9 cellular contexts compared by ENCODE assay signal in genomic region chr11:65718531-65718930, GRCh38. TPM values are rescaled to one million over a fixed set of nuclear protein-coding genes. Genes with fewer than 3 reads are reported as not detected.
DNase-seq lines count a peak whose midpoint lies in the region; ATAC-seq and TF ChIP-seq lines count a peak whose summit lies in the region.
"Had no signal": no experiment of that assay in that cellular context is flagged by ENCODE, and none has a peak within 500 bp of the region (broad histone marks: within the 10 kb centered on the region; RNA-seq: fewer than 3 reads in every experiment).

No MANE protein-coding gene starts in this region.

- H3K4me3 ChIP-seq in IMR-90 (ENCODE audit: insufficient read depth, low read depth, low read length), result no peak overlapping the region

- H3K23ac ChIP-seq in IMR-90 (ENCODE audit: low read depth, low read length), result no peak overlapping the region

- no peaks in the 10 kb centered on the region for H3K9me3 Mint-ChIP-seq in CD4-positive, alpha-beta T cell
- H3K9me3 Mint-ChIP-seq in activated naive CD8-positive, alpha-beta T cell treated with anti-CD3 and anti-CD28 coated beads, Interleukin-2, amount 50 U/mL, for 24 hours, result no peaks in the 10 kb centered on the region
- H3K9me3 Mint-ChIP-seq in natural killer cell, result no peaks in the 10 kb centered on the region

- peaks cover 49% of the 10 kb centered on the region for H3K36me3 ChIP-seq in IMR-90 (ENCODE audit: control insufficient read depth, insufficient read depth, low read length)

- peak overlapping the region; percentile 94 for H3K4me3 Mint-ChIP-seq in CD4-positive, alpha-beta T cell
- H3K4me3 Mint-ChIP-seq in activated naive CD8-positive, alpha-beta T cell treated with anti-CD3 and anti-CD28 coated beads, Interleukin-2, amount 50 U/mL, for 24 hours, result peak overlapping the region; percentile 97
- H3K4me3 Mint-ChIP-seq in natural killer cell, result peak overlapping the region; percentile 68

- H3K4me2 ChIP-seq in IMR-90 (ENCODE audit: low read depth, low read length), result no peak overlapping the region; the same call in 1 of the 2 replicates

- H2BK120ac ChIP-seq in IMR-90 (ENCODE audit: low read depth, low read length), result no peak overlapping the region

- H3K9me1 ChIP-seq in IMR-90 (ENCODE audit: insufficient read depth, low read length), result peaks cover 5% of the 10 kb centered on the region; the same call in 1 of the 2 replicates

- H3K56ac ChIP-seq in IMR-90 (ENCODE audit: extremely low read depth, insufficient read depth, low read length), result no peak overlapping the region

- POLR2A ChIA-PET in CD4-positive, alpha-beta T cell (lab: Charles Lee), result no interaction called here
- POLR2A ChIA-PET in IMR-90 (lab: Charles Lee; ENCODE audit: unreplicated experiment), result no interaction called here

- no peaks in the 10 kb centered on the region for H3K27me3 Mint-ChIP-seq in CD4-positive, alpha-beta T cell
- no peaks in the 10 kb centered on the region for H3K27me3 Mint-ChIP-seq in activated naive CD8-positive, alpha-beta T cell treated with anti-CD3 and anti-CD28 coated beads, Interleukin-2, amount 50 U/mL, for 24 hours
- H3K27me3 Mint-ChIP-seq in natural killer cell (ENCODE audit: low read depth in 2 of 2), result no peaks in the 10 kb centered on the region

- dilution Hi-C loops in IMR-90 (cut with HindIII; ENCODE audit: low sequenced_read_pairs, unreplicated experiment), result no loop called here

- no peak overlapping the region for H3K4ac ChIP-seq in IMR-90 (ENCODE audit: low read depth, low read length)

- H4K91ac ChIP-seq in IMR-90 (ENCODE audit: insufficient read depth, low read depth, low read length), result no peak overlapping the region

- no TSS peak for BruUV-seq in IMR-90 (replicated peaks; lab: Mats Ljungman, UMichigan)

- no peaks in the 10 kb centered on the region for H3K27me3 ChIP-seq in CD4-positive, alpha-beta T cell (ENCODE audit: control insufficient read depth, insufficient read depth, low read length)
- H3K27me3 ChIP-seq in IMR-90 (ENCODE audit: control insufficient read depth, insufficient read depth, low read length), result no peaks in the 10 kb centered on the region
- H3K27me3 ChIP-seq: SJCRH30 had no signal

- no peak overlapping the region for H3K18ac ChIP-seq in IMR-90 (ENCODE audit: low read depth, low read length)

- H3K4me1 Mint-ChIP-seq in CD4-positive, alpha-beta T cell (ENCODE audit: low read depth), result peaks cover 36% of the 10 kb centered on the region
- H3K4me1 Mint-ChIP-seq in activated naive CD8-positive, alpha-beta T cell treated with anti-CD3 and anti-CD28 coated beads, Interleukin-2, amount 50 U/mL, for 24 hours, result peaks cover 31% of the 10 kb centered on the region
- H3K4me1 Mint-ChIP-seq in natural killer cell, result peaks cover 6 to 30% of the 10 kb centered on the region in 2 donors

- no peak overlapping the region for H2BK20ac ChIP-seq in IMR-90 (ENCODE audit: low read depth, low read length)

- no peak overlapping the region for H2AFZ ChIP-seq in IMR-90 (replicated peaks; ENCODE audit: low read length, poor library complexity)

- H3K27ac ChIP-seq in CD4-positive, alpha-beta T cell (ENCODE audit: low read depth, low read length), result no peak overlapping the region
- H3K27ac ChIP-seq in IMR-90 (ENCODE audit: insufficient read depth, low read length), result no peak overlapping the region
- H3K27ac ChIP-seq: SJCRH30 had no signal

- no peak overlapping the region for H4K5ac ChIP-seq in IMR-90 (ENCODE audit: low read depth, low read length)

- peaks cover 69% of the 10 kb centered on the region for H3K36me3 Mint-ChIP-seq in CD4-positive, alpha-beta T cell (ENCODE audit: low read depth)
- H3K36me3 Mint-ChIP-seq in activated naive CD8-positive, alpha-beta T cell treated with anti-CD3 and anti-CD28 coated beads, Interleukin-2, amount 50 U/mL, for 24 hours (ENCODE audit: low read depth), result peaks cover 54% of the 10 kb centered on the region
- no peaks in the 10 kb centered on the region for H3K36me3 Mint-ChIP-seq in natural killer cell

- no peak overlapping the region for H4K8ac ChIP-seq in IMR-90 (ENCODE audit: low read depth in 2 of 2, low read length in 2 of 2)

- H3K14ac ChIP-seq in IMR-90 (replicated peaks; ENCODE audit: low read depth, low read length), result no peak overlapping the region

- intact Hi-C loops in CD4-positive, alpha-beta T cell (cut with DNase I, micrococcal nuclease), result loop anchor here (10.0 kb wide), 3 partner anchors 166 to 546 kb away; partner anchors contain the start of genes FIBP (in 1 of the 2), GAL3ST3 (in 1 of the 2) and RAB1B (in 1 of the 2)
- intact Hi-C loops in IMR-90 (cut with micrococcal nuclease) (no loop called here), natural killer cell (cut with micrococcal nuclease) (no loop called here)

- in situ Hi-C loops in IMR-90 (cut with MboI; ENCODE audit: low sequenced_read_pairs), result loop anchor here (10.0 kb wide), 1 partner anchor 266 kb away; no protein-coding TSS in a partner anchor

- H2AK5ac ChIP-seq in IMR-90 (ENCODE audit: low read depth, low read length), result no peak overlapping the region

- no peak for TF ChIP-seq POLR2A in IMR-90 (IDR thresholded peaks at IDR 0.05; ENCODE audit: low read depth, low read length)

- no peak overlapping the region for H2BK15ac ChIP-seq in IMR-90 (ENCODE audit: low read depth, low read length)

- no peak for DNase-seq in CD4-positive, alpha-beta T cell
- DNase-seq in IMR-90 (no peak), natural killer cell (no peak), NCI-H2196 (lab: John Stamatoyannopoulos, UW; ENCODE audit: unreplicated experiment) (no peak), NCI-H82 treated with DMSO at 0.1 percent for 48 hours (lab: John Stamatoyannopoulos, UW; ENCODE audit: unreplicated experiment) (no peak), OCI-M2 (lab: John Stamatoyannopoulos, UW; ENCODE audit: unreplicated experiment) (no peak)
- no peak for DNase-seq in activated naive CD8-positive, alpha-beta T cell treated with anti-CD3 and anti-CD28 coated beads, Interleukin-2, amount 50 U/mL, for 24 hours
- DNase-seq: SJCRH30 had no signal

- no peak for ATAC-seq in CD4-positive, alpha-beta T cell (ENCODE audit: poor library complexity)
- ATAC-seq in IMR-90 (ENCODE audit: low read depth) (no peak), natural killer cell (no peak), HG02763 (IDR thresholded peaks at IDR 0.05; ENCODE audit: unreplicated experiment) (no peak)
- no peak for ATAC-seq in activated naive CD8-positive, alpha-beta T cell treated with anti-CD3 and anti-CD28 coated beads, Interleukin-2, amount 50 U/mL, for 24 hours

- H4K20me1 ChIP-seq in IMR-90 (ENCODE audit: insufficient read depth, low read length), result peaks cover 26% of the 10 kb centered on the region

- WGBS in IMR-90 (ENCODE audit: extremely low coverage in 2 of 2, insufficient read length in 1 of 2), 2 experiments, result no CpG with 5 or more reads among the region's 4 CpGs

- TF ChIP-seq RAD21 in IMR-90 (IDR thresholded peaks at IDR 0.05; ENCODE audit: low read length), result no peak

- H2BK5ac ChIP-seq in IMR-90 (ENCODE audit: low read depth, low read length, poor library complexity, severe bottlenecking), result no peak overlapping the region

- 0 out of 2 replicates have a peak overlapping the region, but pooled peaks have one; percentile 32 for H3K9ac ChIP-seq in IMR-90 (ENCODE audit: low read depth, low read length)

- CTCF ChIA-PET in CD4-positive, alpha-beta T cell (lab: Charles Lee), result no interaction called here
- CTCF ChIA-PET in IMR-90 (lab: Yijun Ruan, JAX), result no interaction called here

- peaks cover 6% of the 10 kb centered on the region; the same call in 1 of the 2 replicates for H3K4me1 ChIP-seq in IMR-90 (ENCODE audit: control insufficient read depth, insufficient read depth, low read length)

- no peak overlapping the region for H2AK9ac ChIP-seq in IMR-90 (replicated peaks; ENCODE audit: low read depth, low read length, poor library complexity)

- H3K9me3 ChIP-seq in CD4-positive, alpha-beta T cell (ENCODE audit: control insufficient read depth, low read length), result no peaks in the 10 kb centered on the region
- H3K9me3 ChIP-seq in IMR-90 (ENCODE audit: control insufficient read depth, insufficient read depth, low read length), result no peaks in the 10 kb centered on the region
- H3K9me3 ChIP-seq: SJCRH30 had no signal

- H3K27ac Mint-ChIP-seq in CD4-positive, alpha-beta T cell, result peak overlapping the region; percentile 82
- peak overlapping the region; percentile 96 for H3K27ac Mint-ChIP-seq in activated naive CD8-positive, alpha-beta T cell treated with anti-CD3 and anti-CD28 coated beads, Interleukin-2, amount 50 U/mL, for 24 hours
- peak overlapping the region; percentile 24 to 57 for H3K27ac Mint-ChIP-seq in natural killer cell

- no peak for TF ChIP-seq CTCF in CD4-positive, alpha-beta T cell (IDR thresholded peaks at IDR 0.05)
- TF ChIP-seq CTCF in IMR-90 (conservative IDR thresholded peaks at IDR 0.05; ENCODE audit: low read depth, low read length) (no peak), natural killer cell (IDR thresholded peaks at IDR 0.05) (no peak)

- H3K79me1 ChIP-seq in IMR-90 (ENCODE audit: low read depth in 1 of 2, low read length in 2 of 2), result peaks cover 22 to 59% of the 10 kb centered on the region in 2 experiments; a peak in 3 of 4 replicates

TF ChIP-seq in IMR-90, 13 proteins besides CTCF, POLR2A, EP300 and RAD21 (continues in another document):
- TF ChIP-seq RFX5 (IDR thresholded peaks at IDR 0.05; ENCODE audit: low read depth, low read length) (no peak), CHD1 (IDR thresholded peaks at IDR 0.05; ENCODE audit: low read depth, low read length) (no peak)

RNA-seq across cellular contexts. Expression of gene RNASEH2C, which starts 2.1 kb away (rescaled TPM):
- total RNA-seq in CD4-positive, alpha-beta T cell, result 10 to 100 TPM; 25.3 to 25.9 TPM
- total RNA-seq in IMR-90 (2012; rRNA removed) (40.0 and 69.4 TPM in 2 replicates), natural killer cell (10 to 100 TPM; 34.6 to 45.6 (median 38.5) TPM)
- 34.8 and 46.3 TPM in 2 replicates for polyA plus RNA-seq in IMR-90 (2012; rRNA removed)
- 61.0 and 90.4 TPM in 2 replicates for polyA plus RNA-seq in IMR-90 (2012; cell fraction: cytosol; rRNA removed)
- polyA plus RNA-seq in IMR-90 (2012; cell fraction: nucleus; rRNA removed; ENCODE audit: low replicate concordance), result 60.1 and 110 TPM in 2 replicates

RNA-seq across cellular contexts. Expression of gene KAT5, which starts 6.5 kb away (rescaled TPM):
- total RNA-seq in CD4-positive, alpha-beta T cell, result 10 to 100 TPM; 90.9 to 99.6 TPM
- total RNA-seq in IMR-90 (2012; rRNA removed), result 28.6 and 33.3 TPM in 2 replicates
- 34.2 and 41.1 TPM in 2 replicates for polyA plus RNA-seq in IMR-90 (2012; rRNA removed)
- 36.9 and 44.9 TPM in 2 replicates for polyA plus RNA-seq in IMR-90 (2012; cell fraction: cytosol; rRNA removed)
- 76.9 and 108 TPM in 2 replicates for polyA plus RNA-seq in IMR-90 (2012; cell fraction: nucleus; rRNA removed; ENCODE audit: low replicate concordance)
- 100 to 1,000 TPM; 140 to 155 (median 146) TPM for total RNA-seq in natural killer cell

RNA-seq across cellular contexts. Expression of gene RELA, which starts 55.8 kb away (rescaled TPM):
- 100 to 1,000 TPM; 379 to 382 TPM for total RNA-seq in CD4-positive, alpha-beta T cell
- 8.6 and 8.9 TPM in 2 replicates for total RNA-seq in IMR-90 (2012; rRNA removed)
- 51.0 and 53.0 TPM in 2 replicates for polyA plus RNA-seq in IMR-90 (2012; rRNA removed)
- polyA plus RNA-seq in IMR-90 (2012; cell fraction: cytosol; rRNA removed), result 43.5 and 58.1 TPM in 2 replicates
- polyA plus RNA-seq in IMR-90 (2012; cell fraction: nucleus; rRNA removed; ENCODE audit: low replicate concordance), result 107 and 159 TPM in 2 replicates
- total RNA-seq in natural killer cell, result 100 to 1,000 TPM; 319 to 380 (median 338) TPM

Comparison
In these comparisons a context has a peak if more than half of its experiments do, and no peak if none do; other contexts are left out.
1. H3K27ac Mint-ChIP-seq: peak in every context shown above with its lines; median percentile 96 in activated naive CD8-positive, alpha-beta T cell treated with anti-CD3 and anti-CD28 coated beads, Interleukin-2, amount 50 U/mL, for 24 hours; 82 in CD4-positive, alpha-beta T cell; 40 in natural killer cell.
2. RNA of gene RELA, which starts 55.8 kb away (total RNA-seq): 379 to 382 TPM in CD4-positive, alpha-beta T cell and 319 to 380 TPM in natural killer cell; 8.6 to 8.9 TPM in IMR-90; every median in the first group is over 10 times any median in the second.
3. intact Hi-C loops: an anchor here in CD4-positive, alpha-beta T cell (10.0 kb wide); none called in IMR-90 and natural killer cell.
4. Peak in every context shown above with its lines, with median percentiles within 50 percentile points of each other: H3K4me3 Mint-ChIP-seq.